9 cellular contexts compared by ENCODE assay signal in the genomic region with DNA sequence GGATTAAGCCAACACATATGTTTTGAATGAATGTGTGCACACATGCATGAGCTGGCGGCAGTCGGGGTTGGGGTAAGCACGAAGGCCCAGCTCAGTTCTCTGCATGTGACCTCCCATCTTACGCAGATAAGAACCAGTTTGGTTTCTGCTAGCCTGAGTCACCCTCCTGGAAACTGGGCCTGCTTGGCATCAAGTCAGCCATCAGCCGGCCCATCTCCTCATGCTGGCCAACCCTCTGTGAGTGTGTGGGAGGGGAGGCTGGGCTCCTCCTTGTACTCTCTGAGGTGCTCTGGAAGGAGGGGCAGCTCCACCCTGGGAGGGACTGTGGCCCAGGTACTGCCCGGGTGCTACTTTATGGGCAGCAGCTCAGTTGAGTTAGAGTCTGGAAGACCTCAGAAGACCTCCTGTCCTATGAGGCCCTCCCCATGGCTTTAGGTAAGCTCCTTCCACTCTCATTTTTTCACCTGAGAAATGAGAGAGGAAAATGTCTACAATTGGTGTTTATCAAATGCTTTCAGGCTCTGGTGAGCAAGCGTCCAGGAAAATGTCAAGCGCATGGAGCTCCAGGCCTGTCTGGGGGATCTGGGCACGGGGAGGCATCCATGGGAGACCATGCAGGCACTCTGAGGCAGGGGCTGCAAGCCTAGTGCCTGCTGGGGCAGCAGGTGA. TPM values are rescaled to one million over a fixed set of nuclear protein-coding genes. Genes with fewer than 3 reads are reported as not detected.
DNase-seq lines count a peak whose midpoint lies in the region; ATAC-seq, FAIRE-seq and TF ChIP-seq lines count a peak whose summit lies in the region.
"Had no signal": no experiment of that assay in that cellular context is flagged by ENCODE, and none has a peak within 500 bp of the region (broad histone marks: within the 10 kb centered on the region; RNA-seq: fewer than 3 reads in every experiment).

No MANE protein-coding gene starts in this region.

- H3K27ac Mint-ChIP-seq in astrocyte (ENCODE audit: unreplicated experiment) (no peak overlapping the region), type B pancreatic cell (peak overlapping the region; percentile 79)

- FAIRE-seq in astrocyte (lab: Jason Lieb, UNC) (no peak), RCC 7860 (lab: Jason Lieb, UNC) (no peak)

- H3K4me1 ChIP-seq in astrocyte (ENCODE audit: insufficient read depth, low read length) = peaks cover 5% of the 10 kb centered on the region

- no peaks in the 10 kb centered on the region for H3K36me3 ChIP-seq in astrocyte (ENCODE audit: insufficient read depth, low read length)

- no peak overlapping the region for H2AFZ ChIP-seq in astrocyte (ENCODE audit: low read depth, low read length)

- H3K4me3 ChIP-seq in astrocyte (ENCODE audit: insufficient read depth, low read depth, low read length) = no peak overlapping the region

- no peak for TF ChIP-seq CTCF in astrocyte (IDR thresholded peaks at IDR 0.05; ENCODE audit: insufficient read depth, low read depth, low read length)
- no peak for TF ChIP-seq CTCF in type B pancreatic cell (conservative IDR thresholded peaks at IDR 0.05)

- H3K4me1 Mint-ChIP-seq in astrocyte (ENCODE audit: low read depth, unreplicated experiment) = no peaks in the 10 kb centered on the region
- H3K4me1 Mint-ChIP-seq in type B pancreatic cell (ENCODE audit: unreplicated experiment) = no peaks in the 10 kb centered on the region

- H3K9me3 ChIP-seq in astrocyte (ENCODE audit: insufficient read depth, low read depth, low read length) = no peaks in the 10 kb centered on the region

- H3K4me2 ChIP-seq in astrocyte (ENCODE audit: low read length) = no peak overlapping the region

- H3K27me3 Mint-ChIP-seq in astrocyte (ENCODE audit: low read depth, unreplicated experiment) (peaks cover 26% of the 10 kb centered on the region), type B pancreatic cell (peaks cover 25% of the 10 kb centered on the region)

- H3K9me3 Mint-ChIP-seq in astrocyte (ENCODE audit: unreplicated experiment) = no peaks in the 10 kb centered on the region
- no peaks in the 10 kb centered on the region for H3K9me3 Mint-ChIP-seq in type B pancreatic cell

- DNase-seq in activated naive CD4-positive, alpha-beta T cell treated with Interleukin-2 at 50 U/mL for 16 hours = peak; percentile 4
- DNase-seq in activated naive CD4-positive, alpha-beta T cell (lab: John Stamatoyannopoulos, UW) = no peak
- DNase-seq in astrocyte (ENCODE audit: low read depth) (peak; percentile 94), left lobe of liver (ENCODE audit: low spot score) (peak; percentile 39), type B pancreatic cell (ENCODE audit: extremely low spot score, unreplicated experiment) (no peak), RCC 7860 (ENCODE audit: low spot score) (no peak)
- DNase-seq: activated CD4-positive, alpha-beta T cell treated with anti-CD3 and anti-CD28 coated beads for 4 hours had no signal

- no peaks in the 10 kb centered on the region for H4K20me1 ChIP-seq in astrocyte (ENCODE audit: insufficient read depth, low read length)

- H3K27me3 ChIP-seq in astrocyte (ENCODE audit: insufficient read depth, low read length) = peaks cover 15% of the 10 kb centered on the region

- H3K9ac ChIP-seq in astrocyte (ENCODE audit: low read length) = no peak overlapping the region

- H3K36me3 Mint-ChIP-seq in astrocyte (ENCODE audit: low read depth, unreplicated experiment) (no peaks in the 10 kb centered on the region), type B pancreatic cell (no peaks in the 10 kb centered on the region)

- H3K4me3 Mint-ChIP-seq in astrocyte (ENCODE audit: unreplicated experiment) (no peak overlapping the region), type B pancreatic cell (peak overlapping the region; percentile 60)

- no peak overlapping the region for H3K27ac ChIP-seq in astrocyte (ENCODE audit: low read depth, low read length)

- ATAC-seq in left lobe of liver (no peak), GM18519 (IDR thresholded peaks at IDR 0.05; ENCODE audit: low FRiP score, unreplicated experiment) (no peak), HG03571 (IDR thresholded peaks at IDR 0.05; ENCODE audit: unreplicated experiment) (no peak)

- no peaks in the 10 kb centered on the region for H3K79me2 ChIP-seq in astrocyte (ENCODE audit: insufficient read depth, low read length)

RNA-seq across cellular contexts. Expression of a gene that starts 9.7 kb away (rescaled TPM):
- not detected in 2 replicates for total RNA-seq in astrocyte
- 16.0 TPM for total RNA-seq in left lobe of liver
- total RNA-seq in type B pancreatic cell (ENCODE audit: low replicate concordance) = 11.0 and 20.5 TPM in 2 replicates

RNA-seq across cellular contexts. Expression of a gene that starts 50.0 kb away (rescaled TPM):
- not detected in 2 replicates for total RNA-seq in astrocyte
- total RNA-seq in left lobe of liver = not detected
- total RNA-seq in type B pancreatic cell (ENCODE audit: low replicate concordance) = not detected in 2 replicates

RNA-seq across cellular contexts. Expression of a gene that starts 56.0 kb away (rescaled TPM):
- total RNA-seq in astrocyte = 2.6 and 4.0 TPM in 2 replicates
- total RNA-seq in left lobe of liver = 60.3 TPM
- 38.8 and 79.1 TPM in 2 replicates for total RNA-seq in type B pancreatic cell (ENCODE audit: low replicate concordance)

RNA-seq across cellular contexts. Expression of a gene that starts 58.7 kb away (rescaled TPM):
- 0.14 TPM in 1 of 2 replicates, not detected in the other for total RNA-seq in astrocyte
- total RNA-seq in left lobe of liver = not detected
- 12.0 and 17.7 TPM in 2 replicates for total RNA-seq in type B pancreatic cell (ENCODE audit: low replicate concordance)

Comparison
In these comparisons a context has a peak if more than half of its experiments do, and no peak if none do; other contexts are left out.
1. DNase-seq: peak in activated naive CD4-positive, alpha-beta T cell treated with Interleukin-2 at 50 U/mL for 16 hours (single experiment), astrocyte (single experiment) and left lobe of liver (single experiment); none in activated naive CD4-positive, alpha-beta T cell (0 of 4), type B pancreatic cell (single experiment) and RCC 7860 (single experiment).
2. RNA of a gene that starts 9.7 kb away (total RNA-seq): 16.0 TPM in left lobe of liver (single experiment) and 11.0 to 20.5 TPM in type B pancreatic cell; not detected in astrocyte; every median in the first group is over 10 times any median in the second.